In the genomic region with DNA sequence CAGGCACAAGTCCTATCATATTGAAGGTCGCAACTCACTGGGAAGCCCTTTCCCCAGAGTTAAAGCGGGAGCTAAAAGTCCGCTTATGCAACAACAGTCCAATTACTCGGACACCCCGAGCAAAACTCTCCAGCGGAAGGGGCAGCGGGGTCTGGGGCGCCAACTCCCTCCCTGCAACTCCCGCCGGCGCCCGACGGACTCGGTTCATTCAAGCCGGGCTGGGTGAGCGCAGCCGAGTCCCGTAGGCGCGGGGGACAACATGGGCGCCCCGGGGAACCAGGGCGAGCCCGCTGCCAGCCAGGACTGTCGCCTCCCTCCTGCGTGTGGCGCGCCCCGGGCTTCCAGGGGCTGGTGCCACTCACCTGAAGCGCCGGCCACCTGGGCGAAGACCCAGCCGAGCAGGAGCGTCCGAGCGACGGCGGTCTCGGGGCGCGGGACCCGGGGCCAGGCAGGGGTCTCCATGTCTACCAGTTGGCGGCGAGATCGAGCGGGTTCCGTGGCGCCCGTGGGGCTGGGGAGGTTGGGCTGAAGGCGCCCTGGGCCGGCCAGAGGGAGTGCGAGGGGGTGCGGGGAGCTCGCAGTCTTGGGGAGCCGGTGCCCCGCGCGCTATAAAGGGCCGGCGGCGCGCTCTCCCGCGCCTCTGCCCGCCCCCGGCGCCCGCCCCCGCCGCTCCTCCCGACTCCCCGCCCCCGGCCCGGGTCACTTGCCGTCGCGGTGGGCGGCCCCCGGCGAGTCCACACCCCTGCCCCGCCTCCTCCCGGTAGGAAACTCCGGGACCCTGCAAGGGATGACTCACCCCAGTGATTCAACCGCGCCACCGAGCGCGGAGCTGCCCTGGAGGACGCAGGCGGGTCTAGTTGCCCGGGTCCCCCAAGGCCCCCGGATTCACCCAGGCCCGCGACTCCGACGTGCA, we compare ENCODE assay signal across 8 cellular contexts. TPM values are rescaled to one million over a fixed set of nuclear protein-coding genes. Genes with fewer than 3 reads are reported as not detected.
DNase-seq lines count a peak whose midpoint lies in the region; ATAC-seq lines count a peak whose summit lies in the region.

A gene (minus strand): TSS at position 585 of the 913 bp plus-strand sequence. CDS start 123 bp downstream, at position 462.

- peak within 1 kb of the TSS; percentile 20 for H2BK5ac ChIP-seq in mesendoderm (ENCODE audit: low read length)

- H3K56ac ChIP-seq in mesendoderm (ENCODE audit: low read length) = peak within 1 kb of the TSS; percentile 87

- peaks cover 10% of the 10 kb centered on the region for H3K79me2 ChIP-seq in mesendoderm (ENCODE audit: control insufficient read depth, insufficient read depth, low read length)

- no peaks in the 10 kb centered on the region for H3K27me3 ChIP-seq in endocrine pancreas (ENCODE audit: control insufficient read depth, insufficient read depth, low read length)
- H3K27me3 ChIP-seq in mesendoderm (ENCODE audit: insufficient read depth, low read length, poor library complexity) = no peaks in the 10 kb centered on the region

- H3K4me1 ChIP-seq in endocrine pancreas (ENCODE audit: control insufficient read depth, insufficient read depth, low read length) (peaks cover 7% of the 10 kb centered on the region), mesendoderm (ENCODE audit: control insufficient read depth, low read depth, low read length) (peaks cover 5% of the 10 kb centered on the region)

- no peak within 1 kb of the TSS for H4K5ac ChIP-seq in mesendoderm (ENCODE audit: low read length)

- H3K4ac ChIP-seq in mesendoderm (ENCODE audit: low read depth, low read length) = peak within 1 kb of the TSS; percentile 84

- H2AK5ac ChIP-seq in mesendoderm (ENCODE audit: low read length) = no peak within 1 kb of the TSS

- H4K8ac ChIP-seq in mesendoderm (ENCODE audit: low read depth, low read length) = no peak within 1 kb of the TSS

- peak within 1 kb of the TSS; percentile 66 for H2BK120ac ChIP-seq in mesendoderm (ENCODE audit: low read depth, low read length)

- no peak within 1 kb of the TSS for H2BK15ac ChIP-seq in mesendoderm (replicated peaks; ENCODE audit: low read depth)

- H3K9ac ChIP-seq in endocrine pancreas (ENCODE audit: control insufficient read depth, insufficient read depth, low read length) = peak within 1 kb of the TSS; percentile 56
- peak within 1 kb of the TSS; percentile 80 for H3K9ac ChIP-seq in mesendoderm (ENCODE audit: low read length)

- no CpG with 5 or more reads among the region's 96 CpGs for WGBS in mesendoderm (ENCODE audit: extremely low coverage, insufficient coverage, low lambda C conversion rate)

- DNase-seq in NCI-H2196 (lab: John Stamatoyannopoulos, UW; ENCODE audit: unreplicated experiment) = peak; percentile 68
- DNase-seq in NCI-H2196 treated with DMSO at 0.1 percent for 48 hours (lab: John Stamatoyannopoulos, UW; ENCODE audit: unreplicated experiment) = no peak
- DNase-seq in NCI-H345 (lab: John Stamatoyannopoulos, UW) = peak; percentile 89
- peak; percentile 3 to 40 for DNase-seq in activated CD8-positive, alpha-beta memory T cell treated with anti-CD3 and anti-CD28 coated beads for 1 hour (ENCODE audit: extremely low read depth in 1 of 2, low read depth in 1 of 2)
- peak; percentile 88 for DNase-seq in mesendoderm
- peak; percentile 30 for DNase-seq in stimulated activated CD8-positive, alpha-beta memory T cell treated with anti-CD3 and anti-CD28 coated beads, Interleukin-12 subunit alpha, Interleukin-12 subunit beta, amount 100 ng/mL, for 1 hour (ENCODE audit: low read depth)

- H3K4me3 ChIP-seq in endocrine pancreas (ENCODE audit: control insufficient read depth, insufficient read depth, low read length) (peak within 1 kb of the TSS; percentile 87), mesendoderm (ENCODE audit: low read length) (peak within 1 kb of the TSS; percentile 52)

- H3K4me2 ChIP-seq in mesendoderm (ENCODE audit: low read length) = peak within 1 kb of the TSS; percentile 93

- ATAC-seq in HG02943 (IDR thresholded peaks at IDR 0.05; ENCODE audit: low read depth, unreplicated experiment) = peak; percentile 58

- H3K27ac ChIP-seq in mesendoderm (ENCODE audit: low read depth, low read length) = peak within 1 kb of the TSS; percentile 56

- no peaks in the 10 kb centered on the region for H3K36me3 ChIP-seq in endocrine pancreas (ENCODE audit: control insufficient read depth, insufficient read depth, low read length)
- no peaks in the 10 kb centered on the region for H3K36me3 ChIP-seq in mesendoderm (ENCODE audit: control insufficient read depth, insufficient read depth, low read length)

- H3K9me3 ChIP-seq in endocrine pancreas (ENCODE audit: control insufficient read depth, low read length) = no peaks in the 10 kb centered on the region

- peak within 1 kb of the TSS; percentile 91 for H3K23ac ChIP-seq in mesendoderm (ENCODE audit: low read length)

- H3K79me1 ChIP-seq in mesendoderm (ENCODE audit: low read length) = peaks cover 6% of the 10 kb centered on the region

- peak within 1 kb of the TSS; percentile 91 for H3K18ac ChIP-seq in mesendoderm (ENCODE audit: low read length)

RNA-seq across cellular contexts. Expression of the gene that starts here (rescaled TPM):
- 11.9 TPM for polyA plus RNA-seq in mesendoderm (2013, experiment 1 of 2)
- 11.5 TPM for polyA plus RNA-seq in mesendoderm (2013, experiment 2 of 2)
